In genomic region chr18:47150824-47151366, GRCh38 we compare ENCODE assay signal across 7 cellular contexts. TPM values are rescaled to one million over a fixed set of nuclear protein-coding genes. Genes with fewer than 3 reads are reported as not detected.
DNase-seq lines count a peak whose midpoint lies in the region; ATAC-seq and TF ChIP-seq lines count a peak whose summit lies in the region.

No MANE protein-coding gene starts in this region.

- H3K4me1 ChIP-seq in HCT116 (ENCODE audit: control insufficient read depth in 1 of 2, insufficient read depth in 2 of 2, low read length in 2 of 2) (peaks cover 8 to 16% of the 10 kb centered on the region in 2 experiments; a peak in 2 of 4 replicates), NT2/D1 (ENCODE audit: insufficient read depth, insufficient read length) (peaks cover 3% of the 10 kb centered on the region), mesendoderm (ENCODE audit: control insufficient read depth, low read depth, low read length) (no peaks in the 10 kb centered on the region)

- no peak for TF ChIP-seq CTCF in HCT116 (IDR thresholded peaks at IDR 0.05 in 2 of 3, conservative IDR thresholded peaks at IDR 0.05 in 1 of 3; ENCODE audit: borderline replicate concordance in 1 of 3, insufficient read depth in 1 of 3, low read depth in 2 of 3, low read length in 2 of 3)

- H3K79me2 ChIP-seq in HCT116 (ENCODE audit: insufficient read depth, low read length): peaks cover 38% of the 10 kb centered on the region
- H3K79me2 ChIP-seq in mesendoderm (ENCODE audit: control insufficient read depth, insufficient read depth, low read length): peaks cover 22% of the 10 kb centered on the region

- peak overlapping the region; percentile 51 for H3K23ac ChIP-seq in mesendoderm (ENCODE audit: low read length)

- H3K18ac ChIP-seq in mesendoderm (ENCODE audit: low read length): peak overlapping the region; percentile 72

- no peaks in the 10 kb centered on the region for H4K20me1 ChIP-seq in HCT116 (ENCODE audit: insufficient read depth)

- H2BK15ac ChIP-seq in mesendoderm (replicated peaks; ENCODE audit: low read depth): no peak overlapping the region

- no peaks in the 10 kb centered on the region for H3K27me3 ChIP-seq in HCT116 (ENCODE audit: insufficient read depth, low read length)
- H3K27me3 ChIP-seq in NT2/D1 (ENCODE audit: insufficient read depth, insufficient read length): no peaks in the 10 kb centered on the region
- no peaks in the 10 kb centered on the region for H3K27me3 ChIP-seq in mesendoderm (ENCODE audit: insufficient read depth, low read length, poor library complexity)

- H3K9me3 Mint-ChIP-seq in dendritic cell treated with granulocyte-macrophage colony-stimulating factor and Interleukin-4, amounts not matched to agents 40 ng/mL and 50 ng/mL, for 4 days: no peaks in the 10 kb centered on the region

- ATAC-seq in GM18498 (IDR thresholded peaks at IDR 0.05; ENCODE audit: unreplicated experiment) (peak; percentile 4), HCT116 (peak; percentile 23), GM18861 (IDR thresholded peaks at IDR 0.05; ENCODE audit: unreplicated experiment) (no peak)

- no peak overlapping the region for H2BK120ac ChIP-seq in mesendoderm (ENCODE audit: low read depth, low read length)

- peak overlapping the region; percentile 98 for H3K27ac Mint-ChIP-seq in dendritic cell treated with granulocyte-macrophage colony-stimulating factor and Interleukin-4, amounts not matched to agents 40 ng/mL and 50 ng/mL, for 4 days

- H3K4me3 ChIP-seq in HCT116 (replicated peaks in 1 of 2; ENCODE audit: low read depth in 1 of 2, low read length in 2 of 2): peak overlapping the region; percentile 81 to 90
- peak overlapping the region; percentile 76 for H3K4me3 ChIP-seq in NT2/D1 (ENCODE audit: insufficient read length, low read depth)
- peak overlapping the region; percentile 93 for H3K4me3 ChIP-seq in mesendoderm (ENCODE audit: low read length)

- CTCF ChIA-PET in HCT116 (lab: Charles Lee): interaction anchor here (1.0 kb wide), 1 partner anchor 52 kb away, joined by 3 read pairs; no protein-coding TSS in a partner anchor

- H3K9ac ChIP-seq in HCT116 (ENCODE audit: low read length): peak overlapping the region; percentile 81
- H3K9ac ChIP-seq in NT2/D1 (ENCODE audit: insufficient read length, low read depth): peak overlapping the region; percentile 83
- H3K9ac ChIP-seq in mesendoderm (ENCODE audit: low read length): peak overlapping the region; percentile 98

- no peak for TF ChIP-seq POLR2A in HCT116 (IDR thresholded peaks at IDR 0.05; ENCODE audit: borderline replicate concordance, extremely low read depth, insufficient read depth, insufficient read length)

- peak overlapping the region; percentile 98 for H3K4me3 Mint-ChIP-seq in dendritic cell treated with granulocyte-macrophage colony-stimulating factor and Interleukin-4, amounts not matched to agents 40 ng/mL and 50 ng/mL, for 4 days

- H3K56ac ChIP-seq in mesendoderm (ENCODE audit: low read length): peak overlapping the region; percentile 96

- TSS peak; percentile 92 for BruUV-seq in HCT116 (replicated peaks; lab: Mats Ljungman, UMichigan)

- peaks cover 24% of the 10 kb centered on the region for H3K36me3 Mint-ChIP-seq in dendritic cell treated with granulocyte-macrophage colony-stimulating factor and Interleukin-4, amounts not matched to agents 40 ng/mL and 50 ng/mL, for 4 days (ENCODE audit: low read depth)

- peak overlapping the region; percentile 34 for H2AK5ac ChIP-seq in mesendoderm (ENCODE audit: low read length)

- H3K27ac ChIP-seq in HCT116 (ENCODE audit: low read depth, low read length) (peak overlapping the region; percentile 69), mesendoderm (ENCODE audit: low read depth, low read length) (peak overlapping the region; percentile 71)

- H4K5ac ChIP-seq in mesendoderm (ENCODE audit: low read length): no peak overlapping the region

- no peaks in the 10 kb centered on the region for H3K27me3 Mint-ChIP-seq in dendritic cell treated with granulocyte-macrophage colony-stimulating factor and Interleukin-4, amounts not matched to agents 40 ng/mL and 50 ng/mL, for 4 days

- H3K4me1 Mint-ChIP-seq in dendritic cell treated with granulocyte-macrophage colony-stimulating factor and Interleukin-4, amounts not matched to agents 40 ng/mL and 50 ng/mL, for 4 days (ENCODE audit: low read depth): peaks cover 31% of the 10 kb centered on the region

- H3K4ac ChIP-seq in mesendoderm (ENCODE audit: low read depth, low read length): no peak overlapping the region

- H3K9me2 ChIP-seq in HCT116 (ENCODE audit: insufficient read depth): no peaks in the 10 kb centered on the region

- DNase-seq in HCT116 (ENCODE audit: low read depth, low spot score) (no peak), NT2/D1 (ENCODE audit: low read depth, low spot score) (no peak), mesendoderm (no peak), ureter (ENCODE audit: low spot score) (peak; percentile 44)

- TF ChIP-seq RAD21 in HCT116 (IDR thresholded peaks at IDR 0.05; ENCODE audit: low read depth): no peak

- no CpG with 5 or more reads among the region's 13 CpGs for WGBS in mesendoderm (ENCODE audit: extremely low coverage, insufficient coverage, low lambda C conversion rate)

- H2AFZ ChIP-seq in HCT116 (ENCODE audit: low read depth, low read length, poor library complexity, severe bottlenecking): peak overlapping the region; percentile 57

- peak overlapping the region; percentile 9 for H2BK5ac ChIP-seq in mesendoderm (ENCODE audit: low read length)

- POLR2A ChIA-PET in HCT116 (lab: Charles Lee): no interaction called here

- H3K36me3 ChIP-seq in HCT116 (ENCODE audit: control insufficient read depth in 1 of 2, insufficient read depth in 2 of 2, low read length in 2 of 2): peaks cover 3 to 15% of the 10 kb centered on the region in 2 experiments; a peak in 1 of 4 replicates
- H3K36me3 ChIP-seq in NT2/D1 (ENCODE audit: insufficient read depth, insufficient read length, low read length): peaks cover 23% of the 10 kb centered on the region
- H3K36me3 ChIP-seq in mesendoderm (ENCODE audit: control insufficient read depth, insufficient read depth, low read length): no peaks in the 10 kb centered on the region

- no peaks in the 10 kb centered on the region for H3K9me3 ChIP-seq in HCT116 (ENCODE audit: control insufficient read depth in 1 of 2, insufficient read depth in 1 of 2, low read depth in 1 of 2, low read length in 2 of 2)
- H3K9me3 ChIP-seq in NT2/D1 (ENCODE audit: insufficient read depth, low read length): no peaks in the 10 kb centered on the region

- intact Hi-C loops in HCT116 (cut with micrococcal nuclease): loop anchor here (10.0 kb wide), 1 partner anchor 854 kb away; no protein-coding TSS in a partner anchor
- intact Hi-C loops in dendritic cell treated with granulocyte-macrophage colony-stimulating factor and Interleukin-4, amounts not matched to agents 40 ng/mL and 50 ng/mL, for 4 days (cut with micrococcal nuclease): loop anchor here (1.0 kb wide), 1 partner anchor 25 kb away; the partner anchor contains the start of gene IER3IP1

- H4K8ac ChIP-seq in mesendoderm (ENCODE audit: low read depth, low read length): peak overlapping the region; percentile 91

- H3K79me1 ChIP-seq in mesendoderm (ENCODE audit: low read length): peaks cover 7% of the 10 kb centered on the region

- RAD21 ChIA-PET in HCT116 (lab: Charles Lee; ENCODE audit: low non-redundant PET in 1 of 2, low total read pairs in 2 of 2, uncharacterized antibody in 2 of 2, unreplicated experiment in 2 of 2): no interaction called here

- H3K4me2 ChIP-seq in HCT116 (ENCODE audit: low read length) (peak overlapping the region; percentile 97), mesendoderm (ENCODE audit: low read length) (peak overlapping the region; percentile 88)

TF ChIP-seq in HCT116, 20 proteins besides CTCF, POLR2A, EP300 and RAD21 (continues in another document):
- TF ChIP-seq ZBTB33 (IDR thresholded peaks at IDR 0.05; ENCODE audit: extremely low read depth, insufficient replicate concordance, low read length): no peak
- no peak for TF ChIP-seq CBX3 (IDR thresholded peaks at IDR 0.05; ENCODE audit: low read depth)
- TF ChIP-seq ZFX (IDR thresholded peaks at IDR 0.05): no peak
- TF ChIP-seq EGR1 (IDR thresholded peaks at IDR 0.05; ENCODE audit: low read depth): no peak
- TF ChIP-seq EZH2 (IDR thresholded peaks at IDR 0.05): no peak
- TF ChIP-seq ATF3 (IDR thresholded peaks at IDR 0.05): no peak
- TF ChIP-seq MAX (IDR thresholded peaks at IDR 0.05): no peak
- no peak for TF ChIP-seq ZNF274 (IDR thresholded peaks at IDR 0.05; ENCODE audit: low read depth, low read length)

RNA-seq across cellular contexts. Expression of gene HDHD2, which starts 0.6 kb away (rescaled TPM):
- total RNA-seq in HCT116 (2021; ENCODE audit: unreplicated experiment) (29.1 TPM), ureter (46.9 TPM)
- 23.5 and 24.8 TPM in 2 replicates for polyA plus RNA-seq in HCT116 (2012)
- 22.8 TPM for polyA plus RNA-seq in mesendoderm (2013, experiment 1 of 2)
- polyA plus RNA-seq in mesendoderm (2013, experiment 2 of 2): 22.6 TPM

RNA-seq across cellular contexts. Expression of gene IER3IP1, which starts 25.3 kb away (rescaled TPM):
- total RNA-seq in HCT116 (2021; ENCODE audit: unreplicated experiment) (12.0 TPM), ureter (13.5 TPM)
- 27.0 and 30.7 TPM in 2 replicates for polyA plus RNA-seq in HCT116 (2012)
- 12.7 TPM for polyA plus RNA-seq in mesendoderm (2013, experiment 1 of 2)
- 12.4 TPM for polyA plus RNA-seq in mesendoderm (2013, experiment 2 of 2)
